In the genomic region with DNA sequence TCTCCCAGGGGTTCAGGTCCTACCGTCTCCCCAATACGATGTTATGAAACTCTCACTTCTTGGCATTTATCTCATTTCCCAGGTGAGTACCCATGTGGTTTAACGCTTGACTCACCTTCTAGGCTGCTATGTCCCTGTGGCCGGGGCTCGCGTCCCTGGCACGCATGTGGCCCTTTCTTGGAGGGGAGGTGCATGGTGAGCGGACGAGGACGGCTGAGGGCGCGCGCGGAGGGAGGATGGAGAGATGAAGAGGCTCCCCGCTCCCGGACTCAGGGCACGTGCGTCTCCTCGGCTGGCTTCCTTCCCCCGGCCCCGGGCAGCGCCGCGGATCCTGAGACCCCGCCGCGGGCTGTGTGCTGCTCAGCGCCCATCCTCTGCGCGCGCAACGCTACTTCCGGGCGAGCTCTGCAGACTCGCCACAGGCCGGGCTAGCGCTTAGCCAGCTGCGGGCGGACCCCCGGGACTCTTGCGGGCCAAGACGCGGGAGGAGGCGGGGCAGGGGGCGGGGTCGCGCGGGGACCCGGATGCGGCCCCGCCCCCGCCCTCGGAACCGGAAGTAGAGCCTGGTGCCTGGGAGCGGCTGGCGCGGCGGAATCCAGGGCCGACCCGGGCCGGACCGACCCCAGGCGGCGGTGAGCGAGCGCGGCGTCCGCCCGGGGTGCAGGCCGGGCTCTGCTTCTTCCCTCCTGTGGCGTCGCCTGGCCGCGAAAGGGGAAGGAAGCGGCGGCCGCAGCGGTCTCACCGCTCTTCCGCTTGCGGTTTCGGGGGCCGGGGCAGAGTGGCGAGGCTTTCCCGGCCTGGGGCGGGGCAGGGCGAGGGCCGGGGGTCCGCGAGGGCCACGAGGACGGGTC, we compare ENCODE assay signal across 8 cellular contexts. TPM values are rescaled to one million over a fixed set of nuclear protein-coding genes. Genes with fewer than 3 reads are reported as not detected.
DNase-seq lines count a peak whose midpoint lies in the region; ATAC-seq lines count a peak whose summit lies in the region.

A gene (plus strand): TSS at position 547 of the 851 bp plus-strand sequence. CDS start 8,769 bp downstream, outside the sequence.

- intact Hi-C loops in left colon (cut with DNase I, micrococcal nuclease): no loop called here

- ATAC-seq in HG03432 (IDR thresholded peaks at IDR 0.05; ENCODE audit: unreplicated experiment) (peak; percentile 60), left colon (peak; percentile 88), GM18519 (IDR thresholded peaks at IDR 0.05; ENCODE audit: low FRiP score, unreplicated experiment) (no peak)

- DNase-seq in GF-D8 (lab: John Stamatoyannopoulos, UW) (peak; percentile 74), NCI-H524 (lab: John Stamatoyannopoulos, UW) (peak; percentile 65 to 83), dedifferentiated amniotic fluid mesenchymal stem cell (ENCODE audit: extremely low spot score) (peak; percentile 62), left colon (peak; percentile 84 to 88)
- peak; percentile 55 for DNase-seq in activated CD4-positive, alpha-beta T cell treated with anti-CD3 and anti-CD28 coated beads, Interleukin-2, amount 50 U/mL, for 24 hours (ENCODE audit: low read depth in 1 of 2, low spot score in 1 of 2)
- DNase-seq in stimulated activated CD4-positive, alpha-beta T cell treated with anti-CD3 and anti-CD28 coated beads, Interleukin-1b, Interleukin-23, amount 100 ng/mL, for 24 hours (ENCODE audit: low read depth in 4 of 4, low spot score in 1 of 4): peak; percentile 46 to 78 (median 66)

RNA-seq across cellular contexts. Expression of the gene that starts here (rescaled TPM):
- total RNA-seq in left colon: 100 to 1,000 TPM; 279 to 312 TPM
